ENCODE assay signal across 12 cellular contexts in the genomic region with DNA sequence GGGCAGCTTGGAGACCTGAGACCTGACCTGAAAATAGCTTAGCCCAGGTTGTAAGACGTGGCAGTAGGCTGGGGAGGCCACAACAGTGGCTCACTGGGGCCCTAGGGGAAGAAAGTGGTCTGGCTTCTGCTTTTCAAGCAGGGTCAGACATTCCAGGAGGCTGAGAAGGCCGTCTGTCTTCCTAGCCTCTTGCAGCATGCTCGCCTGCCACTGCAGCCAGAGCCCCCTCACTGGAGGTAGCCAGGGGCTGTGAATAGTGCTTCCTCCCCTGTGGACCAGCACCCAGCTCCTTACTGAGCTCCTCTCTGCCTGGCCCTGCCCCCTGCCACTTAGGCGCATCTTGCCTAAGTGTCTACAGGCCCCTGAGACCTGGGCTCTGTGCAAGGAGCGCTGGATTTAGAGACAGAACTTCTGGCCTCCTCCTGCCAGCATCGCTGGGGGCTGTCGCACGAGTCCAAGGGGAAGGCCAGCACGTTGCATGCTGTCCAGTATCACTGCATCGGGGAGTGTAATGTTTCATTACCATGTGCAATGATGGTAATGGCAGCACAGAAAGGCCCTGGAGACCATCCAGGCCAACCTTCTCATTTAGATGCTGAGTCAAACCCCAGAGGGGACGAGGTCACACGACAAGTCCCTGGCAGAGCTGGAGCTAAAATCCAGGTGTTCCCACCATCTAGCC. TPM values are rescaled to one million over a fixed set of nuclear protein-coding genes. Genes with fewer than 3 reads are reported as not detected.
DNase-seq lines count a peak whose midpoint lies in the region; ATAC-seq, FAIRE-seq and TF ChIP-seq lines count a peak whose summit lies in the region.
"Had no signal": no experiment of that assay in that cellular context is flagged by ENCODE, and none has a peak within 500 bp of the region (broad histone marks: within the 10 kb centered on the region; RNA-seq: fewer than 3 reads in every experiment).

No MANE protein-coding gene starts in this region.

- intact Hi-C loops in upper lobe of right lung (cut with DNase I), result no loop called here

- H3K27ac ChIP-seq in Karpas-422 (ENCODE audit: low read length), result no peak overlapping the region
- peak overlapping the region; percentile 77 for H3K27ac ChIP-seq in upper lobe of right lung
- H3K27ac ChIP-seq: colonic mucosa, WERI-Rb-1 had no signal

- no peak for ATAC-seq in upper lobe of right lung
- ATAC-seq: stimulated activated effector memory CD8-positive, alpha-beta T cell treated with anti-CD3 and anti-CD28 coated beads, Interleukin-12 subunit alpha, Interleukin-12 subunit beta, amount 100 ng/mL, for 72 hours had no signal

- no peaks in the 10 kb centered on the region for H3K36me3 ChIP-seq in Karpas-422 (ENCODE audit: insufficient read depth, low read length)
- no peaks in the 10 kb centered on the region for H3K36me3 ChIP-seq in upper lobe of right lung
- H3K36me3 ChIP-seq: colonic mucosa, WERI-Rb-1 had no signal

- no peaks in the 10 kb centered on the region for H3K79me2 ChIP-seq in Karpas-422 (ENCODE audit: low read length)

- peak; percentile 66 for DNase-seq in Karpas-422
- DNase-seq in astrocyte of the hippocampus (ENCODE audit: low read depth, low spot score), result peak; percentile 94
- DNase-seq in kidney tubule cell (ENCODE audit: low spot score), result peak; percentile 71
- no peak for DNase-seq in upper lobe of right lung
- DNase-seq in amygdala (lab: John Stamatoyannopoulos, UW), result no peak
- no peak for DNase-seq in GM19239 (ENCODE audit: insufficient read length, low spot score)
- no peak for DNase-seq in NCI-H1417 (lab: John Stamatoyannopoulos, UW)
- DNase-seq: colonic mucosa, naive B cell, WERI-Rb-1 had no signal

- H3K9me2 ChIP-seq in Karpas-422 (replicated peaks; ENCODE audit: insufficient read depth, low read length), result no peaks in the 10 kb centered on the region

- FAIRE-seq in GM19239 (lab: Jason Lieb, UNC), result no peak
- FAIRE-seq: HTR-8/SVneo had no signal

- no peak overlapping the region; the same call in 1 of the 2 replicates for H3K4me3 ChIP-seq in Karpas-422 (ENCODE audit: low read length)
- H3K4me3 ChIP-seq in upper lobe of right lung, result no peak overlapping the region
- H3K4me3 ChIP-seq: colonic mucosa had no signal

- H3K4me1 ChIP-seq in Karpas-422 (ENCODE audit: low read length), result peaks cover 78% of the 10 kb centered on the region
- peaks cover 98% of the 10 kb centered on the region for H3K4me1 ChIP-seq in upper lobe of right lung

- no peak overlapping the region for H2AFZ ChIP-seq in Karpas-422 (ENCODE audit: low read length)

- H3K9me3 ChIP-seq in Karpas-422 (ENCODE audit: low read length), result no peaks in the 10 kb centered on the region
- H3K9me3 ChIP-seq in upper lobe of right lung, result no peaks in the 10 kb centered on the region
- H3K9me3 ChIP-seq: colonic mucosa had no signal

- peak overlapping the region; percentile 31 for H3K4me2 ChIP-seq in Karpas-422 (ENCODE audit: low read depth, low read length, poor library complexity, severe bottlenecking)

- H4K20me1 ChIP-seq in Karpas-422 (ENCODE audit: insufficient read depth, low read depth, low read length), result peaks cover 34% of the 10 kb centered on the region; the same call in 1 of the 2 replicates

- no peak overlapping the region; the same call in 1 of the 2 replicates for H3K9ac ChIP-seq in Karpas-422 (ENCODE audit: low read length)

- no peaks in the 10 kb centered on the region for H3K27me3 ChIP-seq in Karpas-422 (ENCODE audit: low read length)
- no peaks in the 10 kb centered on the region for H3K27me3 ChIP-seq in upper lobe of right lung
- H3K27me3 ChIP-seq: colonic mucosa had no signal

- TF ChIP-seq CTCF in upper lobe of right lung (IDR thresholded peaks at IDR 0.05), result no peak

RNA-seq across cellular contexts. Expression of a gene that starts 12.7 kb away (rescaled TPM):
- 63.0 and 73.1 TPM in 2 replicates for total RNA-seq in Karpas-422 (2014; rRNA removed; shearing (Covaris generic); ENCODE audit: low replicate concordance)
- 84.7 TPM for total RNA-seq in upper lobe of right lung

Comparison
In these comparisons a context has a peak if more than half of its experiments do, and no peak if none do; other contexts are left out.
1. DNase-seq: peak in Karpas-422 (single experiment), astrocyte of the hippocampus (single experiment) and kidney tubule cell (single experiment); none in upper lobe of right lung (single experiment), amygdala (0 of 56), GM19239 (single experiment) and NCI-H1417 (0 of 3).